ENCODE assay signal across 8 cellular contexts in genomic region chr15:66700802-66701421, GRCh38. TPM values are rescaled to one million over a fixed set of nuclear protein-coding genes. Genes with fewer than 3 reads are reported as not detected.
DNase-seq lines count a peak whose midpoint lies in the region; ATAC-seq and TF ChIP-seq lines count a peak whose summit lies in the region.

No MANE protein-coding gene starts in this region.

- ATAC-seq in GM18870 (IDR thresholded peaks at IDR 0.05; ENCODE audit: unreplicated experiment) (peak; percentile 35), HG03342 (IDR thresholded peaks at IDR 0.05; ENCODE audit: unreplicated experiment) (peak; percentile 57), left lung (peak; percentile 79)

- H2AFZ ChIP-seq in ACC112 (ENCODE audit: low read length, unreplicated experiment): peak overlapping the region; percentile 96

- no peaks in the 10 kb centered on the region for H3K27me3 ChIP-seq in ACC112 (ENCODE audit: insufficient read depth, low read length)
- H3K27me3 ChIP-seq in left lung: peaks cover 0 to 32% of the 10 kb centered on the region in 2 donors

- H3K27ac ChIP-seq in ACC112 (ENCODE audit: low read depth, low read length) (peak overlapping the region; percentile 18; the same call in 1 of the 2 replicates), coronary artery (peak overlapping the region; percentile 83 to 96), left lung (peak overlapping the region; percentile 87 to 90)

- DNase-seq in NCI-H526 (lab: John Stamatoyannopoulos, UW) (peak; percentile 76 to 94), coronary artery (ENCODE audit: low spot score) (peak; percentile 98), left lung (peak; percentile 94 to 95)
- peak; percentile 89 for DNase-seq in activated CD4-positive, alpha-beta T cell treated with anti-CD3 and anti-CD28 coated beads for 48 hours
- DNase-seq in stimulated activated CD4-positive, alpha-beta T cell treated with anti-CD3 and anti-CD28 coated beads, Interleukin-2, amount 100 ng/mL, for 24 hours: peak; percentile 88 to 90

- H3K9me3 ChIP-seq in left lung: no peaks in the 10 kb centered on the region

- intact Hi-C loops in left lung (cut with DNase I): loop anchor here in 1 of 2 donors (10.0 kb wide), 2 partner anchors 64 to 154 kb away; no protein-coding TSS in a partner anchor

- H3K4me3 ChIP-seq in ACC112 (ENCODE audit: low read depth, low read length) (peak overlapping the region; percentile 90), coronary artery (peak overlapping the region; percentile 93), left lung (peak overlapping the region; percentile 76 to 82)

- H3K36me3 ChIP-seq in ACC112 (ENCODE audit: insufficient read depth, low read length) (no peaks in the 10 kb centered on the region), left lung (no peaks in the 10 kb centered on the region)

- H3K4me1 ChIP-seq in ACC112 (ENCODE audit: control insufficient read depth, insufficient read depth, low read length, unreplicated experiment) (peaks cover 26% of the 10 kb centered on the region), left lung (peaks cover 2 to 47% of the 10 kb centered on the region in 2 donors)

- peaks cover 35% of the 10 kb centered on the region for H3K79me2 ChIP-seq in ACC112 (ENCODE audit: control insufficient read depth, insufficient read depth, low read length, unreplicated experiment)

- no peak for TF ChIP-seq CTCF in coronary artery (IDR thresholded peaks at IDR 0.05)
- no peak for TF ChIP-seq CTCF in left lung (IDR thresholded peaks at IDR 0.05)

RNA-seq across cellular contexts. Expression of gene SMAD6, which starts 1.1 kb away (rescaled TPM):
- 100 to 1,000 TPM in 1 of 2 donors, 10 to 100 TPM in 1; 84.9 to 110 TPM for total RNA-seq in left lung

Comparison
In these comparisons a context has a peak if more than half of its experiments do, and no peak if none do; other contexts are left out.
1. Peak in every context shown above with its lines: DNase-seq, ATAC-seq, H3K4me3 ChIP-seq and H3K27ac ChIP-seq.
2. H3K27ac ChIP-seq: peak in every context shown above with its lines; median percentile 90 in coronary artery; 88 in left lung; 18 in ACC112.